Comparison of ENCODE assay signal across 9 cellular contexts in the genomic region with DNA sequence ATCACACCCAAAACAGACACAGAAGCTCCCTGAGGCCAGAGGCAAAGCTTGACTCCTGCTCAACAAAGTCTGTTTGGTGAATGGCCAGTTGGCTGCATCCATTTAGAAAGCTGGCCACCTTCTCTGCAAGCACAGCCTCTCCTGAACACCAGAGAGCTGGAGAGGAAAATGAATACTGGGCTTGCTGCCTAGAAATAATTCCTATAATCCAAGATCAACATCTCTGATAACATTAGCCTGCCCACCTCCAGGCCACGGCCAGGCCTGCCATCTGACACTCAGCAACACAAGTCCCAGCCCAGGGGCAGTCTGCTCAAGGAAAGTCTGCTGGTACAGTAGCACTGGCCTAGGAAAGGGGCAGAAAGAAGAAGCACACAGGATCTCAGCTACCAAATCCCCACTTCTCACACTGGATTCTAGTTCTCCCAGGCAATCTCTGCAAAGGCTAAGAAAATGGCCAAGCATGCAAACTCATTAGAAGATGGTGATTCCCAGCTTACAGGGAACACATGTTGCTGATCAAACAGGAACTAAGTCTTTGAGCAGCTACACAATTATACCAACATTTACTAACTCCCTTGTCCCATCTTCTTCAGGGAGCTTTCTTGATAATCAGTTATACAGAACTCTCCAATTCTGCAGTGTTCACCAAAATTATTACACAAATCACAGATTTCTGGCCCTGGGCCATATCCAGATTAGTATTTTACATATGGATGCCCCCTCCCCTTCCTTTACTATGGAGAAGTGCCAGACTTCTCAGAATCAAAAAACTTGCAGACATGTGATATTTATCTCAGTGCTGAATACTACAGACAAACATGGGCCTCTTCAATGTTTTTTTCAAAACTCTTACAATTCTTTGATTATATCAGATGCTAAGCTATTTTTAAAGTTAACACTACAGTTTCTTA. TPM values are rescaled to one million over a fixed set of nuclear protein-coding genes. Genes with fewer than 3 reads are reported as not detected.
DNase-seq lines count a peak whose midpoint lies in the region; TF ChIP-seq lines count a peak whose summit lies in the region.
"Had no signal": no experiment of that assay in that cellular context is flagged by ENCODE, and none has a peak within 500 bp of the region (broad histone marks: within the 10 kb centered on the region; RNA-seq: fewer than 3 reads in every experiment).

No MANE protein-coding gene starts in this region.

- TF ChIP-seq CTCF in colonic mucosa (IDR thresholded peaks at IDR 0.05) (no peak), retinal pigment epithelial cell (conservative IDR thresholded peaks at IDR 0.05; ENCODE audit: low read depth, low read length) (no peak)

- peaks cover 22% of the 10 kb centered on the region for H3K4me1 ChIP-seq in colonic mucosa

- DNase-seq in EH (ENCODE audit: low read depth) (peak; percentile 77), NCI-H2196 treated with DMSO at 0.1 percent for 48 hours (lab: John Stamatoyannopoulos, UW; ENCODE audit: unreplicated experiment) (peak; percentile 34), colonic mucosa (no peak), retinal pigment epithelial cell (ENCODE audit: low read depth) (peak; percentile 85), H7 (no peak), NCI-H345 (lab: John Stamatoyannopoulos, UW) (no peak)
- DNase-seq in stimulated activated CD4-positive, alpha-beta T cell treated with anti-CD3 and anti-CD28 coated beads, Interleukin-4, amount 100 ng/mL, for 24 hours = no peak
- DNase-seq in stimulated activated naive CD4-positive, alpha-beta T cell treated with Interleukin-2 at 50 U/mL for 16 hours (lab: John Stamatoyannopoulos, UW) = no peak
- DNase-seq: activated T-cell treated with anti-CD3 and anti-CD28 coated beads, Interleukin-2, amount 50 U/mL, for 1 hour had no signal

- H3K27me3 ChIP-seq in colonic mucosa (no peaks in the 10 kb centered on the region), H7 (ENCODE audit: control insufficient read depth, insufficient read depth, low read length) (no peaks in the 10 kb centered on the region)

- H3K36me3 ChIP-seq in colonic mucosa (no peaks in the 10 kb centered on the region), H7 (replicated peaks; ENCODE audit: control insufficient read depth, insufficient read depth, low read length) (no peaks in the 10 kb centered on the region)

- H3K9ac ChIP-seq in colonic mucosa (ENCODE audit: low read depth in 2 of 2, low read length in 2 of 2) = peak overlapping the region in 1 of 2 donors; percentile 62

- H3K27ac ChIP-seq in colonic mucosa = peak overlapping the region; percentile 62

- no peaks in the 10 kb centered on the region for H3K9me3 ChIP-seq in colonic mucosa

- intact Hi-C loops in colonic mucosa (cut with DNase I) = no loop called here

- no peak overlapping the region for H3K4me3 ChIP-seq in colonic mucosa
- no peak overlapping the region for H3K4me3 ChIP-seq in retinal pigment epithelial cell (ENCODE audit: low read length)
- H3K4me3 ChIP-seq in H7 (ENCODE audit: insufficient read depth, low read depth, low read length) = no peak overlapping the region

RNA-seq across cellular contexts. Expression of a gene that starts 9.9 kb away (rescaled TPM):
- 10 to 100 TPM; 35.9 to 49.1 TPM for total RNA-seq in colonic mucosa
- total RNA-seq in H7 (2014; rRNA removed; shearing (Covaris generic)) = 9.9 and 15.7 TPM in 2 replicates

RNA-seq across cellular contexts. Expression of a gene that starts 24.8 kb away (rescaled TPM):
- 1 to 10 TPM in 1 of 2 donors, under 1 TPM in 1; 0.58 to 1.6 TPM for total RNA-seq in colonic mucosa
- not detected in 2 replicates for total RNA-seq in H7 (2014; rRNA removed; shearing (Covaris generic))

Comparison
In these comparisons a context has a peak if more than half of its experiments do, and no peak if none do; other contexts are left out.
1. DNase-seq: peak in EH (single experiment), NCI-H2196 treated with DMSO at 0.1 percent for 48 hours (single experiment) and retinal pigment epithelial cell (single experiment); none in colonic mucosa (single experiment), H7 (single experiment), stimulated activated CD4-positive, alpha-beta T cell treated with anti-CD3 and anti-CD28 coated beads, Interleukin-4, amount 100 ng/mL, for 24 hours (single experiment), stimulated activated naive CD4-positive, alpha-beta T cell treated with Interleukin-2 at 50 U/mL for 16 hours (single experiment) and NCI-H345 (single experiment).